10 cellular contexts compared by ENCODE assay signal in genomic region chr4:182937268-182938208, GRCh38. TPM values are rescaled to one million over a fixed set of nuclear protein-coding genes. Genes with fewer than 3 reads are reported as not detected.
DNase-seq lines count a peak whose midpoint lies in the region; ATAC-seq and TF ChIP-seq lines count a peak whose summit lies in the region.
"Had no signal": no experiment of that assay in that cellular context is flagged by ENCODE, and none has a peak within 500 bp of the region (broad histone marks: within the 10 kb centered on the region; RNA-seq: fewer than 3 reads in every experiment).

No MANE protein-coding gene starts in this region.

- H3K27ac Mint-ChIP-seq in HFFc6, result peak overlapping the region; percentile 39
- no peak overlapping the region for H3K27ac Mint-ChIP-seq in CD8-positive, alpha-beta T cell
- H3K27ac Mint-ChIP-seq in activated CD4-positive, alpha-beta T cell treated with anti-CD3 and anti-CD28 coated beads, Interleukin-2, amount 10 ng/mL, durations not matched to agents 24 days and 14 days, result no peak overlapping the region

- no peaks in the 10 kb centered on the region for H3K36me3 Mint-ChIP-seq in HFFc6 (ENCODE audit: low read depth)
- H3K36me3 Mint-ChIP-seq in CD8-positive, alpha-beta T cell, result no peaks in the 10 kb centered on the region
- no peaks in the 10 kb centered on the region for H3K36me3 Mint-ChIP-seq in activated CD4-positive, alpha-beta T cell treated with anti-CD3 and anti-CD28 coated beads, Interleukin-2, amount 10 ng/mL, durations not matched to agents 24 days and 14 days (ENCODE audit: low read depth)

- CTCF ChIA-PET in CD8-positive, alpha-beta T cell (lab: Charles Lee), result interaction anchor here (0.6 to 4.8 kb wide), 13 partner anchors 8 to 482 kb away, joined by 3 to 24 read pairs (median 4); no protein-coding TSS in a partner anchor

- H3K9me3 Mint-ChIP-seq in HFFc6, result no peaks in the 10 kb centered on the region
- no peaks in the 10 kb centered on the region for H3K9me3 Mint-ChIP-seq in CD8-positive, alpha-beta T cell
- no peaks in the 10 kb centered on the region for H3K9me3 Mint-ChIP-seq in activated CD4-positive, alpha-beta T cell treated with anti-CD3 and anti-CD28 coated beads, Interleukin-2, amount 10 ng/mL, durations not matched to agents 24 days and 14 days

- intact Hi-C loops in left lung (cut with DNase I), result loop anchor here (5.0 to 10.0 kb wide), 2 partner anchors 135 to 317 kb away; no protein-coding TSS in a partner anchor
- intact Hi-C loops in CD8-positive, alpha-beta T cell (cut with DNase I, micrococcal nuclease), result loop anchor here (1.0 kb wide), 2 partner anchors 325 to 470 kb away; no protein-coding TSS in a partner anchor
- intact Hi-C loops in activated CD4-positive, alpha-beta T cell treated with anti-CD3 and anti-CD28 coated beads, Interleukin-2, amount 10 ng/mL, durations not matched to agents 24 days and 14 days (cut with micrococcal nuclease), result loop anchor here (1.0 to 2.0 kb wide), 2 partner anchors 135 to 325 kb away; no protein-coding TSS in a partner anchor

- ATAC-seq in GM19324 (IDR thresholded peaks at IDR 0.05; ENCODE audit: low FRiP score, unreplicated experiment) (peak; percentile 28), HG03442 (IDR thresholded peaks at IDR 0.05; ENCODE audit: unreplicated experiment) (peak; percentile 17), left lung (peak; percentile 10)
- no peak for ATAC-seq in CD8-positive, alpha-beta T cell

- H3K27ac ChIP-seq in left lung, result no peak overlapping the region
- H3K27ac ChIP-seq in CD8-positive, alpha-beta T cell (ENCODE audit: low read depth, low read length), result no peak overlapping the region
- H3K27ac ChIP-seq: cardiac muscle cell, lower lobe of right lung had no signal

- no peak for DNase-seq in HFFc6
- DNase-seq in left lung, result no peak
- DNase-seq in CD8-positive, alpha-beta T cell, result no peak
- DNase-seq in globus pallidus (ENCODE audit: low spot score), result no peak
- no peak for DNase-seq in activated CD4-positive, alpha-beta T cell treated with anti-CD3 and anti-CD28 coated beads, Interleukin-2, amount 10 ng/mL, durations not matched to agents 24 days and 14 days
- no peak for DNase-seq in activated T-cell treated with anti-CD3 and anti-CD28 coated beads for 4 hours

- no peaks in the 10 kb centered on the region for H3K9me3 ChIP-seq in left lung
- no peaks in the 10 kb centered on the region for H3K9me3 ChIP-seq in CD8-positive, alpha-beta T cell (ENCODE audit: low read length)
- H3K9me3 ChIP-seq: lower lobe of right lung had no signal

- H3K4me1 ChIP-seq in left lung, result peaks cover 0 to 2% of the 10 kb centered on the region in 2 donors
- no peaks in the 10 kb centered on the region for H3K4me1 ChIP-seq in CD8-positive, alpha-beta T cell (ENCODE audit: insufficient read depth, low read length)
- H3K4me1 ChIP-seq: lower lobe of right lung had no signal

- peaks cover 6% of the 10 kb centered on the region for H3K27me3 Mint-ChIP-seq in HFFc6 (ENCODE audit: insufficient read depth)
- peaks cover 11% of the 10 kb centered on the region for H3K27me3 Mint-ChIP-seq in CD8-positive, alpha-beta T cell (ENCODE audit: low read depth)
- H3K27me3 Mint-ChIP-seq in activated CD4-positive, alpha-beta T cell treated with anti-CD3 and anti-CD28 coated beads, Interleukin-2, amount 10 ng/mL, durations not matched to agents 24 days and 14 days, result peaks cover 7% of the 10 kb centered on the region

- POLR2A ChIA-PET in CD8-positive, alpha-beta T cell (lab: Charles Lee), result no interaction called here

- peaks cover 29% of the 10 kb centered on the region for H3K4me1 Mint-ChIP-seq in HFFc6 (ENCODE audit: low read depth)
- peaks cover 7% of the 10 kb centered on the region for H3K4me1 Mint-ChIP-seq in CD8-positive, alpha-beta T cell (ENCODE audit: low read depth)
- H3K4me1 Mint-ChIP-seq in activated CD4-positive, alpha-beta T cell treated with anti-CD3 and anti-CD28 coated beads, Interleukin-2, amount 10 ng/mL, durations not matched to agents 24 days and 14 days, result peaks cover 3% of the 10 kb centered on the region

- TF ChIP-seq CTCF in HFFc6 (IDR thresholded peaks at IDR 0.05) (no peak), left lung (IDR thresholded peaks at IDR 0.05) (no peak)
- TF ChIP-seq CTCF in CD8-positive, alpha-beta T cell (IDR thresholded peaks at IDR 0.05), result no peak

- H3K4me3 ChIP-seq in left lung, result no peak overlapping the region
- H3K4me3 ChIP-seq in CD8-positive, alpha-beta T cell (ENCODE audit: low read depth, low read length), result no peak overlapping the region
- H3K4me3 ChIP-seq: cardiac muscle cell, lower lobe of right lung had no signal

- peak overlapping the region; percentile 28; the same call in 1 of the 2 replicates for H3K4me3 Mint-ChIP-seq in HFFc6
- no peak overlapping the region for H3K4me3 Mint-ChIP-seq in CD8-positive, alpha-beta T cell
- H3K4me3 Mint-ChIP-seq in activated CD4-positive, alpha-beta T cell treated with anti-CD3 and anti-CD28 coated beads, Interleukin-2, amount 10 ng/mL, durations not matched to agents 24 days and 14 days, result no peak overlapping the region

- no peaks in the 10 kb centered on the region for H3K27me3 ChIP-seq in left lung
- H3K27me3 ChIP-seq in CD8-positive, alpha-beta T cell (ENCODE audit: insufficient read depth, low read length), result no peaks in the 10 kb centered on the region

- H3K36me3 ChIP-seq in left lung, result no peaks in the 10 kb centered on the region
- H3K36me3 ChIP-seq in CD8-positive, alpha-beta T cell (ENCODE audit: insufficient read depth, low read length), result no peaks in the 10 kb centered on the region
- H3K36me3 ChIP-seq: cardiac muscle cell, lower lobe of right lung had no signal

RNA-seq across cellular contexts. Expression of gene DCTD, which starts 20.4 kb away (rescaled TPM):
- total RNA-seq in HFFc6 (2021; fragmentation: NEBNext Ultra II Directional; extraction: Animal tissue kit (Norgen Biotek cat#: 25700)), result 100 to 1,000 TPM; 160 to 197 (median 171) TPM
- total RNA-seq in left lung, result 10 to 100 TPM; 83.4 to 96.9 TPM
- total RNA-seq in CD8-positive, alpha-beta T cell, result 10 to 100 TPM; 49.6 to 57.0 TPM
- total RNA-seq in activated CD4-positive, alpha-beta T cell treated with anti-CD3 and anti-CD28 coated beads, Interleukin-2, amount 10 ng/mL, durations not matched to agents 24 days and 14 days, result 125 and 129 TPM in 2 replicates
